Comparison of ENCODE assay signal across 12 cellular contexts in genomic region chr2:160993543-160994090, GRCh38.
DNase-seq lines count a peak whose midpoint lies in the region; ATAC-seq, FAIRE-seq and TF ChIP-seq lines count a peak whose summit lies in the region.
"Had no signal": no experiment of that assay in that cellular context is flagged by ENCODE, and none has a peak within 500 bp of the region (broad histone marks: within the 10 kb centered on the region; RNA-seq: fewer than 3 reads in every experiment).

No MANE protein-coding gene starts in this region.

- H3K4me1 Mint-ChIP-seq in naive thymus-derived CD8-positive, alpha-beta T cell, result peaks cover 3 to 12% (median 7%) of the 10 kb centered on the region in 4 donors

- in situ Hi-C loops in HepG2 (cut with HindIII; ENCODE audit: extremely low pct_ligation_motif_present, low pct_unique_long_range_greater_than_20kb), result loop anchor here (10.0 kb wide), 1 partner anchor 889 kb away; no protein-coding TSS in a partner anchor

- TF ChIP-seq RAD21 in HepG2 (CRISPR knock-in tag; IDR thresholded peaks at IDR 0.05), result no peak

- DNase-seq in HepG2 (ENCODE audit: low spot score), result no peak
- no peak for DNase-seq in right lobe of liver
- peak; percentile 44 for DNase-seq in choroid plexus epithelial cell (ENCODE audit: low read depth)
- DNase-seq in naive thymus-derived CD8-positive, alpha-beta T cell, result no peak
- DNase-seq in AG08395 (ENCODE audit: low spot score), result no peak
- DNase-seq in lower leg skin (ENCODE audit: low spot score in 2 of 2), result no peak
- no peak for DNase-seq in LoVo (ENCODE audit: low spot score)
- DNase-seq in HCEC 1CT, result no peak

- POLR2A ChIA-PET in HepG2 (lab: Yijun Ruan, JAX), result no interaction called here
- POLR2A ChIA-PET in naive thymus-derived CD8-positive, alpha-beta T cell (lab: Charles Lee), result no interaction called here

- no peaks in the 10 kb centered on the region for H3K36me3 Mint-ChIP-seq in naive thymus-derived CD8-positive, alpha-beta T cell
- H3K36me3 Mint-ChIP-seq: stimulated activated effector memory CD8-positive, alpha-beta T cell treated with anti-CD3 and anti-CD28 coated beads, Interleukin-12 subunit alpha, Interleukin-12 subunit beta, amount 100 ng/mL, for 72 hours had no signal

- H3K4me3 Mint-ChIP-seq in naive thymus-derived CD8-positive, alpha-beta T cell, result peak overlapping the region in 7 of 10 donors; percentile 8 to 48 (median 24)
- H3K4me3 Mint-ChIP-seq: activated naive CD4-positive, alpha-beta T cell treated with anti-CD3 and anti-CD28 coated beads for 36 hours; stimulated activated effector memory CD8-positive, alpha-beta T cell treated with anti-CD3 and anti-CD28 coated beads, Interleukin-12 subunit alpha, Interleukin-12 subunit beta, amount 100 ng/mL, for 72 hours had no signal

- H3K27me3 ChIP-seq in HepG2 (ENCODE audit: control insufficient read depth in 1 of 2, insufficient read depth in 2 of 2, low read length in 2 of 2) (no peaks in the 10 kb centered on the region; a peak in 1 of 5 replicates), right lobe of liver (no peaks in the 10 kb centered on the region)
- H3K27me3 ChIP-seq: dorsolateral prefrontal cortex had no signal

- peaks cover 9% of the 10 kb centered on the region for H3K4me1 ChIP-seq in HepG2 (ENCODE audit: insufficient read depth, low read length)
- peaks cover 0 to 3% (median 0%) of the 10 kb centered on the region in 4 donors for H3K4me1 ChIP-seq in right lobe of liver

- TF ChIP-seq CTCF in HepG2 (CRISPR knock-in tag; IDR thresholded peaks at IDR 0.05) (no peak), right lobe of liver (IDR thresholded peaks at IDR 0.05) (no peak), choroid plexus epithelial cell (conservative IDR thresholded peaks at IDR 0.05; ENCODE audit: low read depth, low read length) (no peak), lower leg skin (IDR thresholded peaks at IDR 0.05) (no peak)

- peak; percentile 43 for FAIRE-seq in HepG2 (lab: Jason Lieb, UNC)

- H3K27ac Mint-ChIP-seq in naive thymus-derived CD8-positive, alpha-beta T cell, result peak overlapping the region in 4 of 10 donors; percentile 13 to 63 (median 50)
- H3K27ac Mint-ChIP-seq: activated naive CD4-positive, alpha-beta T cell treated with anti-CD3 and anti-CD28 coated beads for 36 hours; stimulated activated effector memory CD8-positive, alpha-beta T cell treated with anti-CD3 and anti-CD28 coated beads, Interleukin-12 subunit alpha, Interleukin-12 subunit beta, amount 100 ng/mL, for 72 hours had no signal

- no peaks in the 10 kb centered on the region for H3K79me2 ChIP-seq in HepG2 (ENCODE audit: insufficient read depth, low read length)

- no peaks in the 10 kb centered on the region for H4K20me1 ChIP-seq in HepG2 (ENCODE audit: insufficient read depth, low read length)

- BruUV-seq in HepG2 (replicated peaks; lab: Mats Ljungman, UMichigan), result no TSS peak

- H3K4me2 ChIP-seq in HepG2 (ENCODE audit: low read depth, low read length), result peak overlapping the region; percentile 65

- intact Hi-C loops in HepG2 (cut with micrococcal nuclease; ENCODE audit: unreplicated experiment) (loop anchor here (1.0 to 5.0 kb wide), 5 partner anchors 69 to 905 kb away; no protein-coding TSS in a partner anchor), right lobe of liver (cut with DNase I) (no loop called here), lower leg skin (cut with DNase I; ENCODE audit: low total_unique reads) (no loop called here)

- WGBS in HepG2 (ENCODE audit: low lambda C conversion rate), result 12% methylated on average over 10 of the region's 10 CpGs
- 66% methylated on average over 8 of the region's 10 CpGs for WGBS in right lobe of liver (ENCODE audit: insufficient coverage, low coverage, low lambda C conversion rate, missing lambda C conversion rate)
- WGBS in lower leg skin, 2 donors, result 88 to 89% methylated on average over 10 of the region's 10 CpGs

- no peaks in the 10 kb centered on the region for H3K9me3 Mint-ChIP-seq in naive thymus-derived CD8-positive, alpha-beta T cell
- H3K9me3 Mint-ChIP-seq: activated naive CD4-positive, alpha-beta T cell treated with anti-CD3 and anti-CD28 coated beads for 36 hours; stimulated activated effector memory CD8-positive, alpha-beta T cell treated with anti-CD3 and anti-CD28 coated beads, Interleukin-12 subunit alpha, Interleukin-12 subunit beta, amount 100 ng/mL, for 72 hours had no signal

- no peaks in the 10 kb centered on the region for H3K9me3 ChIP-seq in HepG2 (ENCODE audit: low read length)
- no peaks in the 10 kb centered on the region for H3K9me3 ChIP-seq in right lobe of liver

- TF ChIP-seq EP300 in HepG2 (IDR thresholded peaks at IDR 0.05; ENCODE audit: low read depth in 2 of 2, low read length in 2 of 2) (no peak), HepG2 (CRISPR knock-in tag; IDR thresholded peaks at IDR 0.05; ENCODE audit: borderline replicate concordance) (no peak)

- CTCF ChIA-PET in HepG2 (lab: Yijun Ruan, JAX; ENCODE audit: low intra/inter-chr PET ratio, low total read pairs), result interaction anchor here (1.5 to 2.7 kb wide), 3 partner anchors 741 to 905 kb away, joined by 7 to 16 read pairs (median 9); no protein-coding TSS in a partner anchor

- TF ChIP-seq POLR2A in HepG2 (IDR thresholded peaks at IDR 0.05; ENCODE audit: insufficient read depth in 1 of 2, low read depth in 2 of 2, low read length in 2 of 2) (no peak), right lobe of liver (IDR thresholded peaks at IDR 0.05) (no peak), lower leg skin (IDR thresholded peaks at IDR 0.05) (no peak)

- no peak overlapping the region for H3K9ac ChIP-seq in HepG2 (ENCODE audit: insufficient read depth, low read depth, low read length)

- H3K27ac ChIP-seq in HepG2 (ENCODE audit: extremely low read length, insufficient read depth, low read length) (no peak overlapping the region), right lobe of liver (no peak overlapping the region)
- H3K27ac ChIP-seq: SK-N-MC had no signal

- H2AFZ ChIP-seq in HepG2 (ENCODE audit: low read length), result peak overlapping the region; percentile 32

- H3K4me3 ChIP-seq in HepG2 (replicated peaks in 1 of 3; ENCODE audit: insufficient read depth in 1 of 3, low read depth in 2 of 3, low read length in 3 of 3) (peak overlapping the region in 1 of 3 experiments; percentile 6; a peak in 1 of 6 replicates), right lobe of liver (no peak overlapping the region), choroid plexus epithelial cell (ENCODE audit: low read depth, low read length) (peak overlapping the region; percentile 34), lower leg skin (ENCODE audit: low read depth, poor library complexity, severe bottlenecking) (no peak overlapping the region)

- no peaks in the 10 kb centered on the region for H3K27me3 Mint-ChIP-seq in naive thymus-derived CD8-positive, alpha-beta T cell

- H3K36me3 ChIP-seq in HepG2 (replicated peaks in 1 of 2; ENCODE audit: control insufficient read depth in 1 of 2, insufficient read depth in 2 of 2, low read length in 2 of 2) (no peaks in the 10 kb centered on the region), right lobe of liver (no peaks in the 10 kb centered on the region)

- ATAC-seq in HepG2, result peak; percentile 86
- ATAC-seq in right lobe of liver, result no peak
- no peak for ATAC-seq in naive thymus-derived CD8-positive, alpha-beta T cell

TF ChIP-seq in HepG2, 621 proteins besides CTCF, POLR2A, EP300 and RAD21:
- TF ChIP-seq HNF1B (CRISPR knock-in tag; IDR thresholded peaks at IDR 0.05) (0 out of 2 replicates have a peak, but pooled peaks have one; percentile 31), MLX (CRISPR knock-in tag; IDR thresholded peaks at IDR 0.05) (no peak), ZNF556 (CRISPR knock-in tag; IDR thresholded peaks at IDR 0.05; ENCODE audit: borderline replicate concordance) (no peak), ETV5 (CRISPR knock-in tag; IDR thresholded peaks at IDR 0.05; ENCODE audit: borderline replicate concordance) (no peak), ONECUT2 (CRISPR knock-in tag; IDR thresholded peaks at IDR 0.05) (no peak), ZNF709 (CRISPR knock-in tag; IDR thresholded peaks at IDR 0.05) (0 out of 2 replicates have a peak, but pooled peaks have one; percentile 22), YEATS4 (CRISPR knock-in tag; IDR thresholded peaks at IDR 0.05; ENCODE audit: borderline replicate concordance) (0 out of 2 replicates have a peak, but pooled peaks have one; percentile 10), ADNP (CRISPR knock-in tag; IDR thresholded peaks at IDR 0.05) (no peak), MXD4 (CRISPR knock-in tag; IDR thresholded peaks at IDR 0.05) (no peak), ZNF614 (CRISPR knock-in tag; IDR thresholded peaks at IDR 0.05; ENCODE audit: borderline replicate concordance) (no peak)
